In the genomic region with DNA sequence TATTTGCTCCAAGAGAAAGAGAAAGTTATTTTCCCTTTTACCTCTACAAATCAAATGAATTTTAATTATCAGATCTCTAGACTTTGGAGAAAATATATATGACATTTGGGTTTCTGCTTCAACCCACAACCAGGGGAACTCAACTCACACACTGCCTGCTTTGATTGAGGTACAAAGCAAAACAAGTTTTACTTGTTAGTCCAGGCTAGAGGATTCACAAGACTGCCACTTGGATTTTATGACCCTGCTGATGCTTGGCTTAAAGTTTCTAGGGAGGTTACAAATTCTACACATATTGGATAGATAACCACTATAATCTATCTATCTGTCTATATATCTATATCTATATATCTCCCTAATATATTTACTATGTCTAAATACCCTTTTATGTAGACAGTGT, we compare ENCODE assay signal across 32 cellular contexts.
"Had no signal": no experiment of that assay in that cellular context is flagged by ENCODE, and none has a peak within 500 bp of the region (broad histone marks: within the 10 kb centered on the region; RNA-seq: fewer than 3 reads in every experiment).

No MANE protein-coding gene starts in this region.

- DNase-seq: dorsolateral prefrontal cortex; effector CD4-positive, alpha-beta T cell; foreskin fibroblast; gastrocnemius medialis; heart left ventricle; hypothalamus; immature natural killer cell; islet precursor cell; kidney glomerular epithelial cell; left colon; left ventricle myocardium superior; lower lobe of right lung; mucosa of descending colon; naive B cell; stimulated activated CD4-positive, alpha-beta T cell treated with anti-CD3 and anti-CD28 coated beads, Interleukin-12 subunit alpha, Interleukin-12 subunit beta, amount 100 ng/mL, for 4 hours; stimulated activated CD4-positive, alpha-beta T cell treated with anti-CD3 and anti-CD28 coated beads, Interleukin-1b, Interleukin-23, amount 100 ng/mL, for 48 hours; stimulated activated CD4-positive, alpha-beta T cell treated with anti-CD3 and anti-CD28 coated beads, Interleukin-4, amount 100 ng/mL, for 1 hour; stimulated activated CD8-positive, alpha-beta memory T cell treated with anti-CD3 and anti-CD28 coated beads, Interleukin-4, amount 100 ng/mL, for 48 hours; stimulated activated naive CD4-positive, alpha-beta T cell; stimulated activated naive CD8-positive, alpha-beta T cell treated with anti-CD3 and anti-CD28 coated beads, Interleukin-15, amount 100 ng/mL, for 72 hours; trophoblast cell had no signal

- H3K9me3 ChIP-seq: gastrocnemius medialis, lower lobe of right lung, mucosa of descending colon, prostate gland, right atrium auricular region, vagina had no signal

- H3K4me3 ChIP-seq: dorsolateral prefrontal cortex, gastrocnemius medialis, heart left ventricle, lower lobe of right lung, mucosa of descending colon, neural progenitor cell, prostate gland, right atrium auricular region, smooth muscle cell, suprapubic skin, vagina had no signal

- ATAC-seq: esophagus mucosa; gastrocnemius medialis; heart left ventricle; left colon; left ventricle myocardium superior; lower lobe of right lung; mucosa of descending colon; natural killer cell treated with Interleukin-12 subunit alpha and Interleukin-12 subunit beta and Interleukin-15 and Interleukin-18, amount 100 ng/mL, for 72 hours; sciatic nerve; stimulated activated naive CD8-positive, alpha-beta T cell treated with anti-CD3 and anti-CD28 coated beads, Interleukin-15, amount 100 ng/mL, for 72 hours had no signal

- H2AFZ ChIP-seq: neural progenitor cell had no signal

- H3K36me3 ChIP-seq: gastrocnemius medialis, heart left ventricle, lower lobe of right lung, neural progenitor cell, prostate gland, right atrium auricular region, suprapubic skin, vagina had no signal

- H3K9ac ChIP-seq: neural progenitor cell had no signal

- FAIRE-seq: colon had no signal

- H3K27me3 ChIP-seq: dorsolateral prefrontal cortex, gastrocnemius medialis, heart left ventricle, neural progenitor cell, right atrium auricular region, suprapubic skin, vagina had no signal

- H3K27ac ChIP-seq: dorsolateral prefrontal cortex, epithelial cell of prostate, gastrocnemius medialis, heart left ventricle, lower lobe of right lung, neural progenitor cell, prostate gland, right atrium auricular region, suprapubic skin, vagina had no signal

- H3K4me2 ChIP-seq: neural progenitor cell, smooth muscle cell had no signal

- H3K4me1 ChIP-seq: gastrocnemius medialis, heart left ventricle, lower lobe of right lung, neural progenitor cell, prostate gland, right atrium auricular region, suprapubic skin, vagina had no signal
